Comparison of ENCODE assay signal across 11 cellular contexts in the genomic region with DNA sequence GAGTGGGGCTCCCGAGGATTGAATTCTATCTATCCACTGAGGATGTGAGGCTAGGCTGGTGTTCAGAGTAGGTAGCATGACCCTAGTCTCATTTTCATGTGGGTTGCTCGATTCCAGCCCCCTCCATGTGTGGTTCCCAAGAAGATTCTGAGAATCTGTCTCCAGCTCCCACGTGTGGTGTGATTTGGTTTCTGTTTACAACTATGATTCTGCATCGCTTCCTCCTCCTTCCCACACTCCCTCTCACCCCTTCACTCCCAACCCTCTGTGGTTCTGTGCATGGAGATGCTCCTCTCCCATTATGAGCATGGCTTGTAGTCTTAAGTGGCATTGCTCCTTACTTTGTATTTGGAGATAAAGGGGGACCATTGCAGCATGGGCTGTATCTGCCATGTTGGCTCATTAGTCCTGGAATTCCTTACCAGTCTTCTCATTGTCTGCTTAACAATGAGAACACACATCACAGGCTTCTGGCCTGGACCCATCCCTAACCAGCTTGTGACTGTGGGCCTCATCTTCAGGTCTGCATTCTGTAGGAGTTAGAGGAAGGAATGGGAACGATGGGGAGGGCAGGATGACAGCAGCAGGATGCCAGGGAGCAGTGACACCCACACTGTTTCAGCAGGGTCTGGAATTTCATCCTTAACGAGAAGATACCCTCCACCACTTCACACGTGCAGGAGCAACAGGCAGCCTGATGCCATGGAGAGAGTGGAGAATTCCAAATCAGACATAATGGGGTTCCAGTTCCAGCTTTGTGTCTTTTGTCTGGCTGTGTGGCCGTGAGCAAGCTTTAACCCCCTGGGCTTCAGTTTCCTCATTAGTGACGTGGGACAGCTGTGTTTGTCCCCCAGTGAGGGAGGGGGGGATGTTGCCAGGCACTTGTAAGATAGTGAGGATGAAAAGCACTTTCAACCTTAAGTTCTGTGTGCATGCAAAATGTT.
DNase-seq lines count a peak whose midpoint lies in the region; ATAC-seq, FAIRE-seq and TF ChIP-seq lines count a peak whose summit lies in the region.
"Had no signal": no experiment of that assay in that cellular context is flagged by ENCODE, and none has a peak within 500 bp of the region (broad histone marks: within the 10 kb centered on the region; RNA-seq: fewer than 3 reads in every experiment).

No MANE protein-coding gene starts in this region.

- H3K9me1 ChIP-seq in keratinocyte (ENCODE audit: control insufficient read depth, extremely low read depth, insufficient read depth, low read length) = no peaks in the 10 kb centered on the region

- H3K27me3 ChIP-seq in keratinocyte (ENCODE audit: control insufficient read depth, extremely low read depth, insufficient read depth, low read length) = no peaks in the 10 kb centered on the region
- H3K27me3 ChIP-seq in testis = no peaks in the 10 kb centered on the region
- H3K27me3 ChIP-seq in Karpas-422 (ENCODE audit: low read length) = no peaks in the 10 kb centered on the region

- H3K9me2 ChIP-seq in Karpas-422 (replicated peaks; ENCODE audit: insufficient read depth, low read length) = no peaks in the 10 kb centered on the region

- H3K36me3 ChIP-seq in keratinocyte (ENCODE audit: control insufficient read depth in 2 of 2, extremely low read depth in 1 of 2, insufficient read depth in 2 of 2, low read length in 2 of 2) = no peaks in the 10 kb centered on the region
- H3K36me3 ChIP-seq in testis (ENCODE audit: low read depth, missing control alignments) = no peaks in the 10 kb centered on the region
- H3K36me3 ChIP-seq in Karpas-422 (ENCODE audit: insufficient read depth, low read length) = no peaks in the 10 kb centered on the region

- H3K4me2 ChIP-seq in keratinocyte (ENCODE audit: control insufficient read depth, extremely low read depth, insufficient read depth, low read depth, low read length) (peak overlapping the region; percentile 17), Karpas-422 (ENCODE audit: low read depth, low read length, poor library complexity, severe bottlenecking) (no peak overlapping the region)

- no peak for TF ChIP-seq POLR2A in testis (IDR thresholded peaks at IDR 0.05)

- peaks cover 2% of the 10 kb centered on the region for H3K27me3 Mint-ChIP-seq in activated naive CD8-positive, alpha-beta T cell treated with anti-CD3 and anti-CD28 coated beads, Interleukin-2, amount 50 U/mL, for 24 hours
- H3K27me3 Mint-ChIP-seq in activated naive CD8-positive, alpha-beta T cell treated with anti-CD3 and anti-CD28 coated beads for 36 hours = no peaks in the 10 kb centered on the region
- H3K27me3 Mint-ChIP-seq in activated T-helper 1 cell treated with anti-CD3 and anti-CD28 coated beads, Interleukin-12 subunit alpha, Interleukin-12 subunit beta, Interleukin-2, Interleukin-4 antibody, amounts not matched to agents 30 ng/mL and 10 ng/mL and 1 ng/mL, durations not matched to agents 14 hours and 24 hours and 36 hours (ENCODE audit: insufficient read depth) = no peaks in the 10 kb centered on the region
- H3K27me3 Mint-ChIP-seq: dendritic cell treated with granulocyte-macrophage colony-stimulating factor and Interleukin-4, amounts not matched to agents 40 ng/mL and 50 ng/mL, for 4 days had no signal

- dilution Hi-C loops in keratinocyte (cut with MboI; ENCODE audit: extremely low pct_ligation_motif_present, low sequenced_read_pairs) = no loop called here

- H3K79me2 ChIP-seq in keratinocyte (ENCODE audit: control insufficient read depth, insufficient read depth, low read length) (no peaks in the 10 kb centered on the region), Karpas-422 (ENCODE audit: low read length) (no peaks in the 10 kb centered on the region)

- H3K9ac ChIP-seq in keratinocyte (ENCODE audit: control insufficient read depth, extremely low read depth, insufficient read depth, low read length) (no peak overlapping the region), Karpas-422 (ENCODE audit: low read length) (no peak overlapping the region)

- H4K20me1 ChIP-seq in keratinocyte (ENCODE audit: control insufficient read depth, extremely low read depth, insufficient read depth, low read length) = no peaks in the 10 kb centered on the region
- H4K20me1 ChIP-seq in Karpas-422 (ENCODE audit: insufficient read depth, low read depth, low read length) = no peaks in the 10 kb centered on the region

- TF ChIP-seq CTCF in keratinocyte (optimal IDR thresholded peaks at IDR 0.05 in 1 of 3, IDR thresholded peaks at IDR 0.05 in 1 of 3, conservative IDR thresholded peaks at IDR 0.05 in 1 of 3; ENCODE audit: extremely low read depth in 1 of 3, insufficient read depth in 2 of 3, low read length in 3 of 3) (no peak), testis (IDR thresholded peaks at IDR 0.05) (no peak)

- H3K4me3 Mint-ChIP-seq in activated naive CD8-positive, alpha-beta T cell treated with anti-CD3 and anti-CD28 coated beads, Interleukin-2, amount 50 U/mL, for 24 hours = no peak overlapping the region
- H3K4me3 Mint-ChIP-seq in activated naive CD8-positive, alpha-beta T cell treated with anti-CD3 and anti-CD28 coated beads for 36 hours = no peak overlapping the region
- no peak overlapping the region for H3K4me3 Mint-ChIP-seq in activated T-helper 1 cell treated with anti-CD3 and anti-CD28 coated beads, Interleukin-12 subunit alpha, Interleukin-12 subunit beta, Interleukin-2, Interleukin-4 antibody, amounts not matched to agents 30 ng/mL and 10 ng/mL and 1 ng/mL, durations not matched to agents 14 hours and 24 hours and 36 hours
- H3K4me3 Mint-ChIP-seq: dendritic cell treated with granulocyte-macrophage colony-stimulating factor and Interleukin-4, amounts not matched to agents 40 ng/mL and 50 ng/mL, for 4 days had no signal

- H3K9me3 ChIP-seq in keratinocyte (ENCODE audit: control insufficient read depth, low read depth, low read length) = no peaks in the 10 kb centered on the region
- H3K9me3 ChIP-seq in testis = no peaks in the 10 kb centered on the region
- H3K9me3 ChIP-seq in Karpas-422 (ENCODE audit: low read length) = no peaks in the 10 kb centered on the region

- no peak overlapping the region for H3K27ac Mint-ChIP-seq in activated naive CD8-positive, alpha-beta T cell treated with anti-CD3 and anti-CD28 coated beads, Interleukin-2, amount 50 U/mL, for 24 hours
- H3K27ac Mint-ChIP-seq in activated naive CD8-positive, alpha-beta T cell treated with anti-CD3 and anti-CD28 coated beads for 36 hours = no peak overlapping the region
- peak overlapping the region; percentile 32 for H3K27ac Mint-ChIP-seq in activated T-helper 1 cell treated with anti-CD3 and anti-CD28 coated beads, Interleukin-12 subunit alpha, Interleukin-12 subunit beta, Interleukin-2, Interleukin-4 antibody, amounts not matched to agents 30 ng/mL and 10 ng/mL and 1 ng/mL, durations not matched to agents 14 hours and 24 hours and 36 hours
- H3K27ac Mint-ChIP-seq: dendritic cell treated with granulocyte-macrophage colony-stimulating factor and Interleukin-4, amounts not matched to agents 40 ng/mL and 50 ng/mL, for 4 days had no signal

- H3K36me3 Mint-ChIP-seq in activated naive CD8-positive, alpha-beta T cell treated with anti-CD3 and anti-CD28 coated beads, Interleukin-2, amount 50 U/mL, for 24 hours (ENCODE audit: low read depth) = no peaks in the 10 kb centered on the region
- peaks cover 2% of the 10 kb centered on the region for H3K36me3 Mint-ChIP-seq in activated naive CD8-positive, alpha-beta T cell treated with anti-CD3 and anti-CD28 coated beads for 36 hours
- peaks cover 5% of the 10 kb centered on the region for H3K36me3 Mint-ChIP-seq in activated T-helper 1 cell treated with anti-CD3 and anti-CD28 coated beads, Interleukin-12 subunit alpha, Interleukin-12 subunit beta, Interleukin-2, Interleukin-4 antibody, amounts not matched to agents 30 ng/mL and 10 ng/mL and 1 ng/mL, durations not matched to agents 14 hours and 24 hours and 36 hours (ENCODE audit: low read depth)

- ATAC-seq in activated naive CD8-positive, alpha-beta T cell treated with anti-CD3 and anti-CD28 coated beads, Interleukin-2, amount 50 U/mL, for 24 hours = peak; percentile 18

- H3K27ac ChIP-seq in keratinocyte (ENCODE audit: control insufficient read depth, insufficient read depth, low read length) = peak overlapping the region; percentile 52
- H3K27ac ChIP-seq in testis = peak overlapping the region; percentile 44 to 60
- H3K27ac ChIP-seq in Karpas-422 (ENCODE audit: low read length) = no peak overlapping the region

- intact Hi-C loops in activated T-helper 1 cell treated with anti-CD3 and anti-CD28 coated beads, Interleukin-12 subunit alpha, Interleukin-12 subunit beta, Interleukin-2, Interleukin-4 antibody, amounts not matched to agents 30 ng/mL and 10 ng/mL and 1 ng/mL, durations not matched to agents 14 hours and 24 hours and 36 hours (cut with micrococcal nuclease) = loop anchor here (1.0 to 2.0 kb wide), 5 partner anchors 18 to 346 kb away; no protein-coding TSS in a partner anchor
- intact Hi-C loops in testis (cut with DNase I; ENCODE audit: low total_unique reads) = no loop called here

- FAIRE-seq in keratinocyte (lab: Jason Lieb, UNC) = no peak

- H3K4me1 ChIP-seq in keratinocyte (ENCODE audit: control insufficient read depth, extremely low read depth, insufficient read depth, low read length) = peaks cover 45% of the 10 kb centered on the region
- peaks cover 20% of the 10 kb centered on the region for H3K4me1 ChIP-seq in testis
- no peaks in the 10 kb centered on the region for H3K4me1 ChIP-seq in Karpas-422 (ENCODE audit: low read length)

- whole genome bisulfite sequencing in testis, 2 donors = 57 to 68% methylated on average over 9 of the region's 9 CpGs

- H3K4me3 ChIP-seq in keratinocyte (ENCODE audit: control insufficient read depth in 2 of 3, extremely low read depth in 1 of 3, insufficient read depth in 2 of 3, low read depth in 1 of 3, low read length in 3 of 3) (no peak overlapping the region), testis (no peak overlapping the region), Karpas-422 (ENCODE audit: low read length) (no peak overlapping the region)

- no peak overlapping the region for H2AFZ ChIP-seq in keratinocyte (ENCODE audit: control insufficient read depth, low read length)
- H2AFZ ChIP-seq in Karpas-422 (ENCODE audit: low read length) = no peak overlapping the region

- no peak for DNase-seq in activated naive CD8-positive, alpha-beta T cell treated with anti-CD3 and anti-CD28 coated beads, Interleukin-2, amount 50 U/mL, for 24 hours
- DNase-seq in activated naive CD8-positive, alpha-beta T cell treated with anti-CD3 and anti-CD28 coated beads for 36 hours = no peak
- no peak for DNase-seq in activated T-helper 1 cell treated with anti-CD3 and anti-CD28 coated beads, Interleukin-12 subunit alpha, Interleukin-12 subunit beta, Interleukin-2, Interleukin-4 antibody, amounts not matched to agents 30 ng/mL and 10 ng/mL and 1 ng/mL, durations not matched to agents 14 hours and 24 hours and 36 hours (ENCODE audit: low spot score)
- DNase-seq in keratinocyte (ENCODE audit: low read depth, low spot score) = no peak
- no peak for DNase-seq in testis
- no peak for DNase-seq in Karpas-422
- no peak for DNase-seq in NAMALWA (ENCODE audit: low spot score)
- no peak for DNase-seq in NCI-H2107 treated with DMSO at 0.1 percent for 48 hours (lab: John Stamatoyannopoulos, UW; ENCODE audit: unreplicated experiment)
- DNase-seq: NK-92 treated with Interleukin-12 subunit alpha and Interleukin-12 subunit beta, amount 100 ng/mL, for 24 hours; stimulated activated naive CD4-positive, alpha-beta T cell treated with Interleukin-2 at 50 U/mL for 16 hours had no signal

- H3K4me1 Mint-ChIP-seq in activated naive CD8-positive, alpha-beta T cell treated with anti-CD3 and anti-CD28 coated beads, Interleukin-2, amount 50 U/mL, for 24 hours = peaks cover 18% of the 10 kb centered on the region
- H3K4me1 Mint-ChIP-seq in activated naive CD8-positive, alpha-beta T cell treated with anti-CD3 and anti-CD28 coated beads for 36 hours = peaks cover 18% of the 10 kb centered on the region
- peaks cover 72% of the 10 kb centered on the region for H3K4me1 Mint-ChIP-seq in activated T-helper 1 cell treated with anti-CD3 and anti-CD28 coated beads, Interleukin-12 subunit alpha, Interleukin-12 subunit beta, Interleukin-2, Interleukin-4 antibody, amounts not matched to agents 30 ng/mL and 10 ng/mL and 1 ng/mL, durations not matched to agents 14 hours and 24 hours and 36 hours (ENCODE audit: low read depth)

- H3K9me3 Mint-ChIP-seq in activated naive CD8-positive, alpha-beta T cell treated with anti-CD3 and anti-CD28 coated beads, Interleukin-2, amount 50 U/mL, for 24 hours = no peaks in the 10 kb centered on the region
- H3K9me3 Mint-ChIP-seq in activated naive CD8-positive, alpha-beta T cell treated with anti-CD3 and anti-CD28 coated beads for 36 hours = no peaks in the 10 kb centered on the region
- H3K9me3 Mint-ChIP-seq in activated T-helper 1 cell treated with anti-CD3 and anti-CD28 coated beads, Interleukin-12 subunit alpha, Interleukin-12 subunit beta, Interleukin-2, Interleukin-4 antibody, amounts not matched to agents 30 ng/mL and 10 ng/mL and 1 ng/mL, durations not matched to agents 14 hours and 24 hours and 36 hours = peaks cover 3% of the 10 kb centered on the region
- H3K9me3 Mint-ChIP-seq: dendritic cell treated with granulocyte-macrophage colony-stimulating factor and Interleukin-4, amounts not matched to agents 40 ng/mL and 50 ng/mL, for 4 days had no signal
